Comparison of ENCODE assay signal across 21 cellular contexts in the genomic region with DNA sequence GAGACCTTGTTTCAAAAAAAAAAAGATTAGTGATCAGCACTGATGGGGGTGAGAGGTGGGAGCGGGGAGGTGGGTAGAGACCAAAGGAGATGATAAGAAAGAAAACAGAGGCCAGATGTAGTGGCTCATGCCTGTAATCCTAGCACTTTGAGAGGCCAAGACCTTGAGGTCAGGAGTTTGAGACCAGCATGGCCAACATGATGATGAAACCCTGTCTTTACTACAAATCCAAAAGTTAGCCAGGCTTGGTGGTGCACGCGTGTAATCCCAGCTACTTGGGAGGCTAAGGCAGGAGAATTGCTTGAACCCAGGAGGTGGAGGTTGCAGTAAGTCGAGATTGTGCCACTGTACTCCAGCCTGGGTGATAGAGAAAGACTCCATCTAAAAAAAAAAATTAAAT. TPM values are rescaled to one million over a fixed set of nuclear protein-coding genes. Genes with fewer than 3 reads are reported as not detected.
"Had no signal": no experiment of that assay in that cellular context is flagged by ENCODE, and none has a peak within 500 bp of the region (broad histone marks: within the 10 kb centered on the region; RNA-seq: fewer than 3 reads in every experiment).

No MANE protein-coding gene starts in this region.

- H3K27me3 ChIP-seq: dorsolateral prefrontal cortex, gastrocnemius medialis, pancreas, right lobe of liver, transverse colon had no signal

- H3K9me3 Mint-ChIP-seq: memory B cell; natural killer cell; stimulated activated naive B cell treated with anti-CD40 and anti-IgM and Interleukin-4, amounts not matched to agents 10 μg/mL and 1 μg/mL and 100 μg/mL, for 72 hours; stimulated activated naive CD8-positive, alpha-beta T cell treated with anti-CD3 and anti-CD28 coated beads, Interleukin-15, Interleukin-2, amounts not matched to agents 100 ng/mL and 50 ng/mL, for 24 hours had no signal

- DNase-seq: dorsolateral prefrontal cortex; effector CD4-positive, alpha-beta T cell; foreskin fibroblast; gastrocnemius medialis; head of caudate nucleus; left ventricle myocardium superior; natural killer cell; occipital lobe; pancreas; right lobe of liver; small intestine; stimulated activated CD4-positive, alpha-beta T cell treated with anti-CD3 and anti-CD28 coated beads, Interleukin-15, amount 100 ng/mL, for 24 hours; stimulated activated CD4-positive, alpha-beta T cell treated with anti-CD3 and anti-CD28 coated beads, Interleukin-2, amount 100 ng/mL, for 48 hours; transverse colon had no signal

- FAIRE-seq: colon, keratinocyte, pancreas, small intestine had no signal

- H3K4me1 ChIP-seq: pancreas had no signal

- H3K4me3 Mint-ChIP-seq: memory B cell; natural killer cell; stimulated activated naive B cell treated with anti-CD40 and anti-IgM and Interleukin-4, amounts not matched to agents 10 μg/mL and 1 μg/mL and 100 μg/mL, for 72 hours; stimulated activated naive CD8-positive, alpha-beta T cell treated with anti-CD3 and anti-CD28 coated beads, Interleukin-15, Interleukin-2, amounts not matched to agents 100 ng/mL and 50 ng/mL, for 24 hours had no signal

- H3K27me3 Mint-ChIP-seq: stimulated activated naive B cell treated with anti-CD40 and anti-IgM and Interleukin-4, amounts not matched to agents 10 μg/mL and 1 μg/mL and 100 μg/mL, for 72 hours; stimulated activated naive CD8-positive, alpha-beta T cell treated with anti-CD3 and anti-CD28 coated beads, Interleukin-15, Interleukin-2, amounts not matched to agents 100 ng/mL and 50 ng/mL, for 24 hours had no signal

- H3K36me3 ChIP-seq: gastrocnemius medialis, pancreas, right lobe of liver, thoracic aorta, transverse colon had no signal

- H3K36me3 Mint-ChIP-seq: natural killer cell; stimulated activated naive B cell treated with anti-CD40 and anti-IgM and Interleukin-4, amounts not matched to agents 10 μg/mL and 1 μg/mL and 100 μg/mL, for 72 hours had no signal

- H3K27ac Mint-ChIP-seq: memory B cell; natural killer cell; stimulated activated naive B cell treated with anti-CD40 and anti-IgM and Interleukin-4, amounts not matched to agents 10 μg/mL and 1 μg/mL and 100 μg/mL, for 72 hours; stimulated activated naive CD8-positive, alpha-beta T cell treated with anti-CD3 and anti-CD28 coated beads, Interleukin-15, Interleukin-2, amounts not matched to agents 100 ng/mL and 50 ng/mL, for 24 hours had no signal

- H3K27ac ChIP-seq: dorsolateral prefrontal cortex, gastrocnemius medialis, pancreas, right lobe of liver, thoracic aorta, transverse colon had no signal

- H3K9me3 ChIP-seq: gastrocnemius medialis, pancreas, right lobe of liver, thoracic aorta, transverse colon had no signal

- H3K4me3 ChIP-seq: dorsolateral prefrontal cortex, gastrocnemius medialis, lung, pancreas, right lobe of liver, thoracic aorta, transverse colon had no signal

RNA-seq across cellular contexts. Expression of gene CENPA, which starts 31.3 kb away (rescaled TPM):
- total RNA-seq: left ventricle myocardium superior, thoracic aorta had no signal
